Comparison of ENCODE assay signal across 9 cellular contexts in the genomic region with DNA sequence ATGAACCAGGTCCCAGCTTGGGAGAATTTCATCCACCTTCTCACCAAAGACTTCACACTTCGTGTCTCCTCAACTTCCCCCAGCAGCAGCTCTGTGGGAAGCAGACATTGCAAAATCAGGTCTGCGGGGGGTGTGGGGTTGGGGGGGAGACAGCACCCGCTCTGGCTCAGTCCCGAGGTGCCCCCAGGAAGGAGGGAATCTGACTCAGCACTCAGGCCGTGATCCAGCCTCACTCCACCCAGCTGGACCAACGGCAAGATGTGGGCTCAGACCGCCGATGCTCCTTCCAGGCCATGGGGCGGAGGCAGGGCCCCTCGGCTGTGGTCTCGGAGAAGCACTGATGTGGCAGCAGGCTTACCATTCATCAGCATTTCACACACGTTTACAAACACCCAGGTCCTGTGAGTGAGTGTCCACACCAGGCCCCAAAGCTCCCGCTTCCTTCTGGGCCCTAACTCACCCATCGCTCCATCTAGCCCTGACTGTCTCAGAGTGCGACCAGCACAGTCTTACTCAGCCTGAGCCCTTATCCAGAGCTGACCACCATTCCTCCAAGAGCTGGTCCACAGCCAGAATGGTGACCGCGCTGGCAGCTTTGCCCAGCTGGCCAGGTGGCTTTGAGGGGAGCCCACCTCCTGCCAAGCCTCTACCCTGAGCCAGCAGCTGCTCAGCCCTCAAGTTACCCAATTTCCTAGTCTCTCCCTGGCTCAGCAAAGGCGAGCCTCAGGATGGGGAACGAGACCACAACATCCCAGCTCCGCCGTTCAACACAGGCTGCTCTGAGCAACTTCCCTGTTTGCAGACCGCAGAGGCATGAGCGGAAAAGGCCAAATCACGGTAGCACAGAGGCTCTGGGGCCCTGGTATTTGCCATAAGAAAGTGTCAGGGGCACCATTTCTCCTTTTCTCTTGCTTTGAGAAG. TPM values are rescaled to one million over a fixed set of nuclear protein-coding genes. Genes with fewer than 3 reads are reported as not detected.
DNase-seq lines count a peak whose midpoint lies in the region; ATAC-seq lines count a peak whose summit lies in the region.
"Had no signal": no experiment of that assay in that cellular context is flagged by ENCODE, and none has a peak within 500 bp of the region (broad histone marks: within the 10 kb centered on the region; RNA-seq: fewer than 3 reads in every experiment).

No MANE protein-coding gene starts in this region.

- DNase-seq in GM04503 (ENCODE audit: low read depth): peak; percentile 34
- DNase-seq in UCSD-AML1 (lab: John Stamatoyannopoulos, UW; ENCODE audit: unreplicated experiment): peak; percentile 87
- peak; percentile 80 for DNase-seq in Right ventricle myocardium superior
- DNase-seq in sciatic nerve (ENCODE audit: low spot score): peak; percentile 75
- no peak for DNase-seq in stimulated activated naive CD8-positive, alpha-beta T cell treated with anti-CD3 and anti-CD28 coated beads, Interleukin-15, Interleukin-2, amounts not matched to agents 100 U/mL and 50 U/mL, for 24 hours
- DNase-seq in iPS-NIHi7 (ENCODE audit: extremely low spot score): no peak
- no peak for DNase-seq in stimulated activated CD4-positive, alpha-beta T cell treated with anti-CD3 and anti-CD28 coated beads, Interleukin-1b, Interleukin-23, amount 100 ng/mL, for 48 hours

- ATAC-seq in Right ventricle myocardium superior (ENCODE audit: poor library complexity): peak; percentile 40
- peak; percentile 65 for ATAC-seq in sciatic nerve
- no peak for ATAC-seq in stimulated activated naive CD8-positive, alpha-beta T cell treated with anti-CD3 and anti-CD28 coated beads, Interleukin-15, Interleukin-2, amounts not matched to agents 100 U/mL and 50 U/mL, for 24 hours
- ATAC-seq in GM18858 (IDR thresholded peaks at IDR 0.05; ENCODE audit: unreplicated experiment): no peak

- intact Hi-C loops in Right ventricle myocardium superior (cut with DNase I): no loop called here
- intact Hi-C loops in sciatic nerve (cut with DNase I): no loop called here

RNA-seq across cellular contexts. Expression of a gene that starts 3.3 kb away (rescaled TPM):
- 74.7 TPM for total RNA-seq in Right ventricle myocardium superior
- 256 TPM for total RNA-seq in sciatic nerve

RNA-seq across cellular contexts. Expression of a gene that starts 35.3 kb away (rescaled TPM):
- total RNA-seq in Right ventricle myocardium superior: 84.1 TPM
- 78.3 TPM for total RNA-seq in sciatic nerve

RNA-seq across cellular contexts. Expression of a gene that starts 38.0 kb away (rescaled TPM):
- total RNA-seq in Right ventricle myocardium superior: 71.2 TPM
- 16.0 TPM for total RNA-seq in sciatic nerve

RNA-seq across cellular contexts. Expression of a gene that starts 43.0 kb away (rescaled TPM):
- total RNA-seq in Right ventricle myocardium superior (46.0 TPM), sciatic nerve (163 TPM)

RNA-seq across cellular contexts. Expression of a gene that starts 44.6 kb away (rescaled TPM):
- total RNA-seq in Right ventricle myocardium superior (7,948 TPM), sciatic nerve (205 TPM)
- total RNA-seq: glomerular endothelial cell had no signal

Comparison
In these comparisons a context has a peak if more than half of its experiments do, and no peak if none do; other contexts are left out.
1. DNase-seq: peak in GM04503 (single experiment), UCSD-AML1 (single experiment), Right ventricle myocardium superior (single experiment) and sciatic nerve (single experiment); none in stimulated activated naive CD8-positive, alpha-beta T cell treated with anti-CD3 and anti-CD28 coated beads, Interleukin-15, Interleukin-2, amounts not matched to agents 100 U/mL and 50 U/mL, for 24 hours (single experiment), iPS-NIHi7 (single experiment) and stimulated activated CD4-positive, alpha-beta T cell treated with anti-CD3 and anti-CD28 coated beads, Interleukin-1b, Interleukin-23, amount 100 ng/mL, for 48 hours (single experiment).
2. ATAC-seq: peak in Right ventricle myocardium superior (single experiment) and sciatic nerve (single experiment); none in stimulated activated naive CD8-positive, alpha-beta T cell treated with anti-CD3 and anti-CD28 coated beads, Interleukin-15, Interleukin-2, amounts not matched to agents 100 U/mL and 50 U/mL, for 24 hours (single experiment) and GM18858 (single experiment).